9 cellular contexts compared by ENCODE assay signal in genomic region chr1:107401704-107402103, GRCh38.
"Had no signal": no experiment of that assay in that cellular context is flagged by ENCODE, and none has a peak within 500 bp of the region (broad histone marks: within the 10 kb centered on the region; RNA-seq: fewer than 3 reads in every experiment).

No MANE protein-coding gene starts in this region.

- H3K4me3 Mint-ChIP-seq: HFFc6 had no signal

- H3K9ac ChIP-seq: GM23248 had no signal

- H3K36me3 ChIP-seq: HAP-1 had no signal

- H3K27ac Mint-ChIP-seq: HFFc6 had no signal

- H3K9me3 ChIP-seq: HAP-1 had no signal

- DNase-seq: GM23248, GOT3, H7, HFFc6, IMR-90 had no signal

- H3K4me3 ChIP-seq: GM23248, HAP-1, K562 had no signal

- H3K27ac ChIP-seq: GM23248, HL-60 had no signal

- ATAC-seq: HCT116, K562 had no signal

- H2AFZ ChIP-seq: GM23248 had no signal

- FAIRE-seq: K562 had no signal

- H3K4me1 ChIP-seq: HAP-1 had no signal
